24 cellular contexts compared by ENCODE assay signal in the genomic region with DNA sequence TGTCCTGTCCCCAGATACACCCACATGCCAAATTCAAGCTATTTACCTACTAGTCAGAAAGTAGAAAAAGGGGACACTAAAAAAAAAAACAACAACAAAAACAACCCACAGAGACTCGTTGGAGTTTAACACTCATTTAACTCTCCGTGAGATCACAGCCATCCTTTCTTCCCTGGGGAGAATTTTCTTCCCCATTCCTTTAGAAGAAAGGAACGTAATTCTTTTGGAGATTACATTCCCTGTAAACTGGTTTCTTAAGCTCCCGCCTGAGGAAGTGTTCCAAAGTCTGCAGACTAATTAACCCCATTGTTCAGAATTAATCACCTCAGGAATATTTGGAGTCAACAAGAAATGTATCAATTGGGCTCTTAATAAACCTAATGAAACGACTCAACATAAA.
"Had no signal": no experiment of that assay in that cellular context is flagged by ENCODE, and none has a peak within 500 bp of the region (broad histone marks: within the 10 kb centered on the region; RNA-seq: fewer than 3 reads in every experiment).

No MANE protein-coding gene starts in this region.

- H3K9ac ChIP-seq: SK-N-SH had no signal

- FAIRE-seq: bronchial epithelial cell had no signal

- H3K9me3 Mint-ChIP-seq: activated naive CD4-positive, alpha-beta T cell treated with anti-CD3 and anti-CD28 coated beads, Interleukin-2, amount 50 U/mL, for 24 hours; activated T-helper 1 cell treated with anti-CD3 and anti-CD28 coated beads, Interleukin-12 subunit alpha, Interleukin-12 subunit beta, Interleukin-2, Interleukin-4 antibody, amounts not matched to agents 30 ng/mL and 10 ng/mL and 1 ng/mL, durations not matched to agents 14 hours and 24 hours and 36 hours had no signal

- H3K4me1 Mint-ChIP-seq: activated naive CD4-positive, alpha-beta T cell treated with anti-CD3 and anti-CD28 coated beads, Interleukin-2, amount 50 U/mL, for 24 hours had no signal

- H3K4me2 ChIP-seq: SK-N-SH had no signal

- H3K4me3 Mint-ChIP-seq: activated CD8-positive, alpha-beta T cell treated with anti-CD3 and anti-CD28 coated beads, Interleukin-2, amount 10 ng/mL, durations not matched to agents 7 days and 5 days; activated naive CD4-positive, alpha-beta T cell treated with anti-CD3 and anti-CD28 coated beads, Interleukin-2, amount 50 U/mL, for 24 hours; activated T-helper 1 cell treated with anti-CD3 and anti-CD28 coated beads, Interleukin-12 subunit alpha, Interleukin-12 subunit beta, Interleukin-2, Interleukin-4 antibody, amounts not matched to agents 30 ng/mL and 10 ng/mL and 1 ng/mL, durations not matched to agents 14 hours and 24 hours and 36 hours had no signal

- DNase-seq: activated CD4-positive, alpha-beta T cell treated with anti-CD3 and anti-CD28 coated beads for 48 hours; activated CD4-positive, alpha-beta T cell treated with anti-CD3 and anti-CD28 coated beads, Interleukin-2, amount 50 U/mL, for 4 hours; activated CD8-positive, alpha-beta memory T cell treated with anti-CD3 and anti-CD28 coated beads, Interleukin-2, amount 50 U/mL, for 48 hours; activated CD8-positive, alpha-beta T cell treated with anti-CD3 and anti-CD28 coated beads, Interleukin-2, amount 10 ng/mL, durations not matched to agents 7 days and 5 days; activated effector memory CD4-positive, alpha-beta T cell treated with Interleukin-2 at 50 U/mL for 16 hours; activated naive CD4-positive, alpha-beta T cell; activated T-cell treated with anti-CD3 and anti-CD28 coated beads, Interleukin-2, amount 50 U/mL, for 1 hour; central memory CD4-positive, alpha-beta T cell; MV-4-11; NCI-H1417 treated with DMSO at 0.1 percent for 48 hours; NCI-H1694; NCI-H2029; NCI-H2107; NCI-H226; NCI-H526; NCI-H774; NK-92 treated with Interleukin-12 subunit alpha and Interleukin-12 subunit beta, amount 100 ng/mL, for 24 hours; OCI-M1; RPMI8226; SK-N-SH; T-helper 1 cell had no signal

- H3K36me3 Mint-ChIP-seq: activated naive CD4-positive, alpha-beta T cell treated with anti-CD3 and anti-CD28 coated beads, Interleukin-2, amount 50 U/mL, for 24 hours had no signal

- H3K27ac Mint-ChIP-seq: activated CD8-positive, alpha-beta T cell treated with anti-CD3 and anti-CD28 coated beads, Interleukin-2, amount 10 ng/mL, durations not matched to agents 7 days and 5 days; activated naive CD4-positive, alpha-beta T cell treated with anti-CD3 and anti-CD28 coated beads, Interleukin-2, amount 50 U/mL, for 24 hours; activated T-helper 1 cell treated with anti-CD3 and anti-CD28 coated beads, Interleukin-12 subunit alpha, Interleukin-12 subunit beta, Interleukin-2, Interleukin-4 antibody, amounts not matched to agents 30 ng/mL and 10 ng/mL and 1 ng/mL, durations not matched to agents 14 hours and 24 hours and 36 hours had no signal

- H3K9me3 ChIP-seq: SK-N-SH had no signal
